Comparison of ENCODE assay signal across 8 cellular contexts in the genomic region with DNA sequence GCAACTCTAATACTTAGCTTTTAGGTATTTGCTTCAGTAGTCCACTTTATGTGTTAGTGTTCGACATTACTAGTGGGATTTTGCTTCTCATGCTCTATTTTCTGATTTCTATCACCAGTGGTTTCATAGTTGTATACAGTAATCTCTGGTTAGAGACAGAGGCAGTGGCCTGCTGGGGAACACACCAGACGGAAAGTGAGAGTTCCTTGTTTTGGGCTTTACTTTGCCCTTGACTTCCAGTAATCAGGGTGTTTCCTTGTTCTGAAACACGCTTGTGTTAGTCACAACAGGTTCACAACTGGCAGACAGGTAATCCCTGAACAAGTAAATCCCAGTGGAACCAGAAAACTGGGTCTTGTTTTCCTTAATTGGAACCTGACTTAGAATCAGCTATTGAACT. TPM values are rescaled to one million over a fixed set of nuclear protein-coding genes. Genes with fewer than 3 reads are reported as not detected.
DNase-seq lines count a peak whose midpoint lies in the region; TF ChIP-seq lines count a peak whose summit lies in the region.

No MANE protein-coding gene starts in this region.

- H3K27me3 Mint-ChIP-seq in activated CD4-positive, alpha-beta memory T cell treated with anti-CD3 and anti-CD28 coated beads for 36 hours: no peaks in the 10 kb centered on the region
- peaks cover 1% of the 10 kb centered on the region for H3K27me3 Mint-ChIP-seq in endothelial cell (ENCODE audit: unreplicated experiment)

- no peaks in the 10 kb centered on the region for H3K27me3 ChIP-seq in testis

- peaks cover 72% of the 10 kb centered on the region for H3K4me1 Mint-ChIP-seq in activated CD4-positive, alpha-beta memory T cell treated with anti-CD3 and anti-CD28 coated beads for 36 hours (ENCODE audit: low read depth)
- H3K4me1 Mint-ChIP-seq in endothelial cell (ENCODE audit: unreplicated experiment): peaks cover 31% of the 10 kb centered on the region

- no peaks in the 10 kb centered on the region for H3K36me3 ChIP-seq in testis (ENCODE audit: low read depth, missing control alignments)

- peak overlapping the region; percentile 68 for H3K4me3 Mint-ChIP-seq in activated CD4-positive, alpha-beta memory T cell treated with anti-CD3 and anti-CD28 coated beads for 36 hours
- no peak overlapping the region for H3K4me3 Mint-ChIP-seq in endothelial cell (ENCODE audit: unreplicated experiment)

- peak overlapping the region in 1 of 2 donors; percentile 44 for H3K27ac ChIP-seq in testis

- H3K4me3 ChIP-seq in testis: no peak overlapping the region

- intact Hi-C loops in activated CD4-positive, alpha-beta memory T cell treated with anti-CD3 and anti-CD28 coated beads for 36 hours (cut with micrococcal nuclease): loop anchor here (1.0 to 5.0 kb wide), 7 partner anchors 10 to 141 kb away; a partner anchor contains a TSS
- intact Hi-C loops in testis (cut with DNase I; ENCODE audit: low total_unique reads): no loop called here

- peaks cover 14% of the 10 kb centered on the region for H3K4me1 ChIP-seq in testis

- peak overlapping the region; percentile 89 for H3K27ac Mint-ChIP-seq in activated CD4-positive, alpha-beta memory T cell treated with anti-CD3 and anti-CD28 coated beads for 36 hours
- no peak overlapping the region for H3K27ac Mint-ChIP-seq in endothelial cell (ENCODE audit: unreplicated experiment)

- H3K36me3 Mint-ChIP-seq in activated CD4-positive, alpha-beta memory T cell treated with anti-CD3 and anti-CD28 coated beads for 36 hours: no peaks in the 10 kb centered on the region
- peaks cover 3% of the 10 kb centered on the region for H3K36me3 Mint-ChIP-seq in endothelial cell (ENCODE audit: low read depth, unreplicated experiment)

- no peak for TF ChIP-seq POLR2A in testis (IDR thresholded peaks at IDR 0.05)

- TF ChIP-seq CTCF in endothelial cell (IDR thresholded peaks at IDR 0.05; ENCODE audit: unreplicated experiment) (no peak), testis (IDR thresholded peaks at IDR 0.05) (no peak)

- 59 to 65% methylated on average over 3 of the region's 3 CpGs for WGBS in testis, 2 donors

- CTCF ChIA-PET in activated CD4-positive, alpha-beta memory T cell treated with anti-CD3 and anti-CD28 coated beads for 36 hours (lab: Charles Lee): interaction anchor here (0.8 to 2.0 kb wide), 14 partner anchors 8 to 103 kb away, joined by 3 to 11 read pairs (median 4); no protein-coding TSS in a partner anchor

- no peaks in the 10 kb centered on the region for H3K9me3 ChIP-seq in testis

- peak; percentile 46 for DNase-seq in stimulated activated CD4-positive, alpha-beta T cell treated with anti-CD3 and anti-CD28 coated beads, Interleukin-4, amount 100 ng/mL, for 24 hours
- no peak for DNase-seq in stimulated activated CD4-positive, alpha-beta T cell treated with anti-CD3 and anti-CD28 coated beads, Interleukin-12 subunit alpha, Interleukin-12 subunit beta, amount 100 ng/mL, for 4 hours
- DNase-seq in activated CD4-positive, alpha-beta memory T cell treated with anti-CD3 and anti-CD28 coated beads for 36 hours: peak; percentile 65
- DNase-seq in kidney tubule cell (ENCODE audit: low spot score) (peak; percentile 67), midbrain (lab: John Stamatoyannopoulos, UW) (no peak), endothelial cell (ENCODE audit: low spot score) (no peak), testis (no peak), NCI-H226 (no peak)

- POLR2A ChIA-PET in activated CD4-positive, alpha-beta memory T cell treated with anti-CD3 and anti-CD28 coated beads for 36 hours (lab: Charles Lee): interaction anchor here (0.8 to 2.3 kb wide), 7 partner anchors 10 to 123 kb away, joined by 3 to 7 read pairs (median 4); a partner anchor contains a TSS

- no peaks in the 10 kb centered on the region for H3K9me3 Mint-ChIP-seq in activated CD4-positive, alpha-beta memory T cell treated with anti-CD3 and anti-CD28 coated beads for 36 hours
- H3K9me3 Mint-ChIP-seq in endothelial cell (ENCODE audit: unreplicated experiment): no peaks in the 10 kb centered on the region

RNA-seq across cellular contexts. Expression of a gene that starts 56.0 kb away (rescaled TPM):
- total RNA-seq in activated CD4-positive, alpha-beta memory T cell treated with anti-CD3 and anti-CD28 coated beads for 36 hours: 10 to 100 TPM; 82.0 to 84.1 TPM
- total RNA-seq in endothelial cell (ENCODE audit: unreplicated experiment): 114 TPM
- total RNA-seq in testis: 100 to 1,000 TPM; 130 to 131 TPM
- 111 TPM for polyA plus RNA-seq in testis (ENCODE audit: insufficient read depth, low read depth, low replicate concordance)

Comparison
In these comparisons a context has a peak if more than half of its experiments do, and no peak if none do; other contexts are left out.
1. DNase-seq: peak in stimulated activated CD4-positive, alpha-beta T cell treated with anti-CD3 and anti-CD28 coated beads, Interleukin-4, amount 100 ng/mL, for 24 hours (single experiment), activated CD4-positive, alpha-beta memory T cell treated with anti-CD3 and anti-CD28 coated beads for 36 hours (single experiment) and kidney tubule cell (single experiment); none in stimulated activated CD4-positive, alpha-beta T cell treated with anti-CD3 and anti-CD28 coated beads, Interleukin-12 subunit alpha, Interleukin-12 subunit beta, amount 100 ng/mL, for 4 hours (single experiment), midbrain (single experiment), endothelial cell (single experiment), testis (single experiment) and NCI-H226 (single experiment).